In genomic region chr1:162755306-162755705, GRCh38 we compare ENCODE assay signal across 16 cellular contexts. TPM values are rescaled to one million over a fixed set of nuclear protein-coding genes. Genes with fewer than 3 reads are reported as not detected.
DNase-seq lines count a peak whose midpoint lies in the region; ATAC-seq and TF ChIP-seq lines count a peak whose summit lies in the region.
"Had no signal": no experiment of that assay in that cellular context is flagged by ENCODE, and none has a peak within 500 bp of the region (broad histone marks: within the 10 kb centered on the region; RNA-seq: fewer than 3 reads in every experiment).

No MANE protein-coding gene starts in this region.

- no peak overlapping the region for H3K27ac ChIP-seq in IMR-90 (ENCODE audit: insufficient read depth, low read length)
- no peak overlapping the region for H3K27ac ChIP-seq in WERI-Rb-1
- no peak overlapping the region for H3K27ac ChIP-seq in aorta (ENCODE audit: low read depth in 1 of 2, low read length in 2 of 2)
- H3K27ac ChIP-seq: Peyer's patch had no signal

- H3K9me3 ChIP-seq in IMR-90 (ENCODE audit: control insufficient read depth, insufficient read depth, low read length): no peaks in the 10 kb centered on the region
- H3K9me3 ChIP-seq in WERI-Rb-1 (ENCODE audit: severe bottlenecking): peaks cover 15% of the 10 kb centered on the region
- H3K9me3 ChIP-seq in aorta (ENCODE audit: control insufficient read depth, low read length): no peaks in the 10 kb centered on the region
- H3K9me3 ChIP-seq: Peyer's patch had no signal

- ATAC-seq in IMR-90 (ENCODE audit: low read depth) (no peak), aorta (ENCODE audit: low FRiP score) (no peak)

- peaks cover 38% of the 10 kb centered on the region for H3K36me3 ChIP-seq in IMR-90 (ENCODE audit: control insufficient read depth, insufficient read depth, low read length)
- no peaks in the 10 kb centered on the region for H3K36me3 ChIP-seq in WERI-Rb-1
- H3K36me3 ChIP-seq in aorta (ENCODE audit: control insufficient read depth in 1 of 2, insufficient read depth in 2 of 2, low read length in 1 of 2): peaks cover 0 to 11% of the 10 kb centered on the region in 2 donors

- H3K56ac ChIP-seq in IMR-90 (ENCODE audit: extremely low read depth, insufficient read depth, low read length): no peak overlapping the region

- no peak overlapping the region for H2BK20ac ChIP-seq in IMR-90 (ENCODE audit: low read depth, low read length)

- no TSS peak for BruUV-seq in IMR-90 (replicated peaks; lab: Mats Ljungman, UMichigan)

- H3K27me3 ChIP-seq in IMR-90 (ENCODE audit: control insufficient read depth, insufficient read depth, low read length) (no peaks in the 10 kb centered on the region), WERI-Rb-1 (ENCODE audit: insufficient read depth, low read depth, severe bottlenecking) (no peaks in the 10 kb centered on the region), aorta (ENCODE audit: control insufficient read depth in 1 of 2, insufficient read depth in 2 of 2, low read length in 1 of 2) (no peaks in the 10 kb centered on the region)
- H3K27me3 ChIP-seq: Peyer's patch had no signal

- H3K9ac ChIP-seq in IMR-90 (ENCODE audit: low read depth, low read length): no peak overlapping the region

- H3K4me3 ChIP-seq in IMR-90 (ENCODE audit: insufficient read depth, low read depth, low read length) (no peak overlapping the region), WERI-Rb-1 (ENCODE audit: low read depth, low read length) (no peak overlapping the region), aorta (ENCODE audit: low read length in 2 of 2) (no peak overlapping the region)
- H3K4me3 ChIP-seq: Peyer's patch had no signal

- intact Hi-C loops in IMR-90 (cut with micrococcal nuclease): no loop called here
- intact Hi-C loops in aorta (cut with DNase I): no loop called here

- H2AK9ac ChIP-seq in IMR-90 (replicated peaks; ENCODE audit: low read depth, low read length, poor library complexity): no peak overlapping the region

- no peak overlapping the region for H3K4me2 ChIP-seq in IMR-90 (ENCODE audit: low read depth, low read length)

- no peak overlapping the region for H3K18ac ChIP-seq in IMR-90 (ENCODE audit: low read depth, low read length)

- no peak overlapping the region for H3K4me3 Mint-ChIP-seq in T-helper 2 cell treated with Interferon-gamma antibody and Interleukin-4, amounts not matched to agents 5 μg/mL and 100 μg/mL, for 36 hours
- H3K4me3 Mint-ChIP-seq: CD4-positive, CD25-positive, alpha-beta regulatory T cell had no signal

- dilution Hi-C loops in IMR-90 (cut with HindIII; ENCODE audit: low sequenced_read_pairs, unreplicated experiment): no loop called here

- no peaks in the 10 kb centered on the region for H3K4me1 Mint-ChIP-seq in T-helper 2 cell treated with Interferon-gamma antibody and Interleukin-4, amounts not matched to agents 5 μg/mL and 100 μg/mL, for 36 hours (ENCODE audit: low read depth)
- H3K4me1 Mint-ChIP-seq: CD4-positive, CD25-positive, alpha-beta regulatory T cell had no signal

- no peak for TF ChIP-seq POLR2A in IMR-90 (IDR thresholded peaks at IDR 0.05; ENCODE audit: low read depth, low read length)

- no peak overlapping the region for H2BK120ac ChIP-seq in IMR-90 (ENCODE audit: low read depth, low read length)

- H3K36me3 Mint-ChIP-seq in T-helper 2 cell treated with Interferon-gamma antibody and Interleukin-4, amounts not matched to agents 5 μg/mL and 100 μg/mL, for 36 hours (ENCODE audit: low read depth): no peaks in the 10 kb centered on the region
- H3K36me3 Mint-ChIP-seq: CD4-positive, CD25-positive, alpha-beta regulatory T cell had no signal

- 83% methylated on average over 2 of the region's 3 CpGs; no CpG with 5 or more reads in 1 of the 2 experiments for WGBS in IMR-90 (ENCODE audit: extremely low coverage in 2 of 2, insufficient read length in 1 of 2), 2 experiments
- WGBS in aorta, 2 donors: 87% methylated on average over 3 of the region's 3 CpGs

- no peak overlapping the region for H4K5ac ChIP-seq in IMR-90 (ENCODE audit: low read depth, low read length)

- H3K27ac Mint-ChIP-seq in T-helper 2 cell treated with Interferon-gamma antibody and Interleukin-4, amounts not matched to agents 5 μg/mL and 100 μg/mL, for 36 hours: no peak overlapping the region
- H3K27ac Mint-ChIP-seq: CD4-positive, CD25-positive, alpha-beta regulatory T cell had no signal

- H4K20me1 ChIP-seq in IMR-90 (ENCODE audit: insufficient read depth, low read length): peaks cover 10% of the 10 kb centered on the region; the same call in 1 of the 2 replicates

- peaks cover 24 to 49% of the 10 kb centered on the region in 2 experiments; a peak in 3 of 4 replicates for H3K79me1 ChIP-seq in IMR-90 (ENCODE audit: low read depth in 1 of 2, low read length in 2 of 2)

- H3K9me3 Mint-ChIP-seq in T-helper 2 cell treated with Interferon-gamma antibody and Interleukin-4, amounts not matched to agents 5 μg/mL and 100 μg/mL, for 36 hours: no peaks in the 10 kb centered on the region
- H3K9me3 Mint-ChIP-seq: CD4-positive, CD25-positive, alpha-beta regulatory T cell had no signal

- no peak overlapping the region for H2BK15ac ChIP-seq in IMR-90 (ENCODE audit: low read depth, low read length)

- H3K23ac ChIP-seq in IMR-90 (ENCODE audit: low read depth, low read length): no peak overlapping the region

- in situ Hi-C loops in IMR-90 (cut with MboI; ENCODE audit: low sequenced_read_pairs): no loop called here

- H3K27me3 Mint-ChIP-seq in T-helper 2 cell treated with Interferon-gamma antibody and Interleukin-4, amounts not matched to agents 5 μg/mL and 100 μg/mL, for 36 hours (ENCODE audit: low read depth): no peaks in the 10 kb centered on the region
- H3K27me3 Mint-ChIP-seq: CD4-positive, CD25-positive, alpha-beta regulatory T cell had no signal

- no peak for TF ChIP-seq RAD21 in IMR-90 (IDR thresholded peaks at IDR 0.05; ENCODE audit: low read length)

- CTCF ChIA-PET in IMR-90 (lab: Yijun Ruan, JAX): no interaction called here

- H3K4ac ChIP-seq in IMR-90 (ENCODE audit: low read depth, low read length): no peak overlapping the region

- H4K91ac ChIP-seq in IMR-90 (ENCODE audit: insufficient read depth, low read depth, low read length): no peak overlapping the region

- peaks cover 27% of the 10 kb centered on the region for H3K9me1 ChIP-seq in IMR-90 (ENCODE audit: insufficient read depth, low read length)

- DNase-seq in ELR (ENCODE audit: low read depth) (peak; percentile 69), IMR-90 (no peak), WERI-Rb-1 (peak; percentile 47), pons (ENCODE audit: low spot score) (peak; percentile 19), NCI-H226 (no peak), aorta (no peak)
- DNase-seq in T-helper 2 cell treated with Interferon-gamma antibody and Interleukin-4, amounts not matched to agents 5 μg/mL and 100 μg/mL, for 36 hours (ENCODE audit: low spot score): no peak
- DNase-seq: CD4-positive, CD25-positive, alpha-beta regulatory T cell; DMS79; H7; NCI-H146; NCI-H2081 treated with DMSO at 0.1 percent for 48 hours; NCI-H2227 treated with DMSO at 0.1 percent for 48 hours; NCI-H748 treated with DMSO at 0.1 percent for 48 hours; Peyer's patch; SHP77 treated with DMSO at 0.1 percent for 48 hours had no signal

- H2BK5ac ChIP-seq in IMR-90 (ENCODE audit: low read depth, low read length, poor library complexity, severe bottlenecking): no peak overlapping the region

- TF ChIP-seq CTCF in IMR-90 (conservative IDR thresholded peaks at IDR 0.05; ENCODE audit: low read depth, low read length) (no peak), WERI-Rb-1 (IDR thresholded peaks at IDR 0.05; ENCODE audit: low read depth, low read length) (peak; percentile 29; the same call in 1 of the 2 replicates)

- no peak overlapping the region for H2AK5ac ChIP-seq in IMR-90 (ENCODE audit: low read depth, low read length)

- 0 out of 2 replicates have a peak overlapping the region, but pooled peaks have one; percentile 37 for H3K14ac ChIP-seq in IMR-90 (replicated peaks; ENCODE audit: low read depth, low read length)

- no peak overlapping the region for H2AFZ ChIP-seq in IMR-90 (replicated peaks; ENCODE audit: low read length, poor library complexity)

- H3K4me1 ChIP-seq in IMR-90 (ENCODE audit: control insufficient read depth, insufficient read depth, low read length): peaks cover 14% of the 10 kb centered on the region; the same call in 1 of the 2 replicates
- no peaks in the 10 kb centered on the region for H3K4me1 ChIP-seq in aorta (ENCODE audit: control insufficient read depth in 1 of 2, insufficient read depth in 2 of 2, low read length in 2 of 2)
- H3K4me1 ChIP-seq: Peyer's patch had no signal

- POLR2A ChIA-PET in IMR-90 (lab: Charles Lee; ENCODE audit: unreplicated experiment): no interaction called here

- H4K8ac ChIP-seq in IMR-90 (ENCODE audit: low read depth in 2 of 2, low read length in 2 of 2): no peak overlapping the region

TF ChIP-seq in IMR-90, 13 proteins besides CTCF, POLR2A, EP300 and RAD21 (continues in another document):
- TF ChIP-seq SMC3 (IDR thresholded peaks at IDR 0.05; ENCODE audit: low read depth, low read length) (no peak), CHD1 (IDR thresholded peaks at IDR 0.05; ENCODE audit: low read depth, low read length) (no peak), FOS (IDR thresholded peaks at IDR 0.05; ENCODE audit: low read depth, low read length) (no peak), ELK1 (IDR thresholded peaks at IDR 0.05; ENCODE audit: borderline replicate concordance, low read depth, low read length) (no peak), MAZ (IDR thresholded peaks at IDR 0.05; ENCODE audit: borderline replicate concordance, low read depth, low read length) (no peak), NFE2L2 (IDR thresholded peaks at IDR 0.05; ENCODE audit: low read depth, low read length) (no peak), BHLHE40 (IDR thresholded peaks at IDR 0.05; ENCODE audit: low read depth, low read length) (no peak), RCOR1 (IDR thresholded peaks at IDR 0.05; ENCODE audit: insufficient replicate concordance, low read length) (no peak), MAFK (IDR thresholded peaks at IDR 0.05; ENCODE audit: low read depth, low read length) (no peak), MXI1 (IDR thresholded peaks at IDR 0.05; ENCODE audit: borderline replicate concordance, low read depth, low read length) (no peak)

RNA-seq across cellular contexts. Expression of gene HSD17B7, which starts 35.2 kb away (rescaled TPM):
- 11.7 and 17.7 TPM in 2 replicates for total RNA-seq in IMR-90 (2012; rRNA removed)
- polyA plus RNA-seq in IMR-90 (2012; rRNA removed): 10.6 and 11.1 TPM in 2 replicates
- polyA plus RNA-seq in IMR-90 (2012; cell fraction: cytosol; rRNA removed): 3.3 and 4.7 TPM in 2 replicates
- 7.1 and 15.5 TPM in 2 replicates for polyA plus RNA-seq in IMR-90 (2012; cell fraction: nucleus; rRNA removed; ENCODE audit: low replicate concordance)
- total RNA-seq in aorta: 10 to 100 TPM; 12.8 to 15.4 TPM
- polyA plus RNA-seq in aorta: 10 to 100 TPM in 1 of 2 donors, 1 to 10 TPM in 1; 3.6 to 15.0 TPM

Comparison
In these comparisons a context has a peak if more than half of its experiments do, and no peak if none do; other contexts are left out.
1. DNase-seq: peak in ELR (single experiment), WERI-Rb-1 (single experiment) and pons (single experiment); none in IMR-90 (single experiment), NCI-H226 (single experiment), aorta (0 of 2) and T-helper 2 cell treated with Interferon-gamma antibody and Interleukin-4, amounts not matched to agents 5 μg/mL and 100 μg/mL, for 36 hours (single experiment).